In the genomic region with DNA sequence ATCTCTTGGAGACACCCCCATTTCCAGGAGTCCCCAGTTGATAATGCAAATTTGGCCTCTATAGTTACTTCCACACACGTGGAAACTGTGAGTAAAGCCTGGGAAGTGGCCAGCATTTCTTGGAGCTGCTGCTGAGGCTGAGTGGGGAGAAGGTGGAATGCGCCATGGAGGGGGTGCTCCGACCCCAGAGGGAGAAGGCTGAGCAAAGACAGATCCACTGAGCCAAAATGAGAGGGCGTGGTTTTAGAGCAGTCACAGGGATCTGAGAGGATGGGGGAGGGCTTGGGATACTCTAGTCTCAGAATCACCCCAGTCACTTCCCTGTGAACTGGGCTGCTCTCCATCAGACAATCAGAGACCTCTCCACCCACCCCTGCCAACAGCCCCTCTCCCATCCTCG, we compare ENCODE assay signal across 21 cellular contexts. TPM values are rescaled to one million over a fixed set of nuclear protein-coding genes. Genes with fewer than 3 reads are reported as not detected.
DNase-seq lines count a peak whose midpoint lies in the region; ATAC-seq and TF ChIP-seq lines count a peak whose summit lies in the region.
"Had no signal": no experiment of that assay in that cellular context is flagged by ENCODE, and none has a peak within 500 bp of the region (broad histone marks: within the 10 kb centered on the region; RNA-seq: fewer than 3 reads in every experiment).

No MANE protein-coding gene starts in this region.

- peaks cover 36% of the 10 kb centered on the region for H3K4me1 Mint-ChIP-seq in HFFc6 (ENCODE audit: low read depth)
- H3K4me1 Mint-ChIP-seq: activated B cell treated with CpG ODN at 0.5 μM for 24 hours had no signal

- no peak for TF ChIP-seq CTCF in HFFc6 (IDR thresholded peaks at IDR 0.05)
- TF ChIP-seq CTCF in cardiac fibroblast (IDR thresholded peaks at IDR 0.05; ENCODE audit: low read depth, low read length): no peak
- TF ChIP-seq CTCF in smooth muscle cell (IDR thresholded peaks at IDR 0.05; ENCODE audit: borderline replicate concordance, insufficient read depth, poor library complexity, severe bottlenecking): no peak
- TF ChIP-seq CTCF in BE2C (IDR thresholded peaks at IDR 0.05; ENCODE audit: low read depth, low read length): no peak

- no peaks in the 10 kb centered on the region for H3K79me2 ChIP-seq in smooth muscle cell (ENCODE audit: low read depth)
- H3K79me2 ChIP-seq: parathyroid adenoma had no signal

- H3K27me3 ChIP-seq in right cardiac atrium (ENCODE audit: control insufficient read depth, insufficient read depth): no peaks in the 10 kb centered on the region
- H3K27me3 ChIP-seq in smooth muscle cell (ENCODE audit: low read depth): no peaks in the 10 kb centered on the region
- no peaks in the 10 kb centered on the region for H3K27me3 ChIP-seq in BE2C
- H3K27me3 ChIP-seq: ascending aorta, dorsolateral prefrontal cortex, Peyer's patch had no signal

- peak; percentile 55 to 68 for ATAC-seq in right cardiac atrium
- ATAC-seq: activated CD8-positive, alpha-beta T cell treated with anti-CD3 and anti-CD28 coated beads, Interleukin-2, amount 10 ng/mL, durations not matched to agents 7 days and 5 days; left colon had no signal

- peaks cover 3% of the 10 kb centered on the region; the same call in 1 of the 2 replicates for H3K27me3 Mint-ChIP-seq in HFFc6 (ENCODE audit: insufficient read depth)
- H3K27me3 Mint-ChIP-seq: activated B cell treated with CpG ODN at 0.5 μM for 24 hours had no signal

- H3F3A ChIP-seq in smooth muscle cell (ENCODE audit: low read depth): no peaks in the 10 kb centered on the region

- peak overlapping the region; percentile 43; the same call in 1 of the 2 replicates for H3K4me3 Mint-ChIP-seq in HFFc6
- H3K4me3 Mint-ChIP-seq: activated B cell treated with CpG ODN at 0.5 μM for 24 hours; activated CD8-positive, alpha-beta T cell treated with anti-CD3 and anti-CD28 coated beads, Interleukin-2, amount 10 ng/mL, durations not matched to agents 7 days and 5 days had no signal

- peak overlapping the region; percentile 77 for H3K27ac Mint-ChIP-seq in HFFc6
- H3K27ac Mint-ChIP-seq: activated B cell treated with CpG ODN at 0.5 μM for 24 hours; activated CD8-positive, alpha-beta T cell treated with anti-CD3 and anti-CD28 coated beads, Interleukin-2, amount 10 ng/mL, durations not matched to agents 7 days and 5 days; activated T-helper 2 cell treated with anti-CD3 and anti-CD28 coated beads, Interferon-gamma antibody, Interleukin-2, Interleukin-4, amounts not matched to agents 10 μg/mL and 5 μg/mL and 100 μg/mL, durations not matched to agents 14 hours and 24 hours and 36 hours had no signal

- H3K4me1 ChIP-seq in right cardiac atrium (ENCODE audit: control insufficient read depth, insufficient read depth, low read length) (peaks cover 7% of the 10 kb centered on the region), smooth muscle cell (ENCODE audit: low read depth) (peaks cover 19% of the 10 kb centered on the region), BE2C (no peaks in the 10 kb centered on the region; the same call in 1 of the 2 replicates)
- H3K4me1 ChIP-seq: parathyroid adenoma had no signal

- H3K4me3 ChIP-seq in cardiac fibroblast (replicated peaks in 1 of 2; ENCODE audit: low read depth in 2 of 2, low read length in 2 of 2) (no peak overlapping the region), right cardiac atrium (ENCODE audit: low read length) (no peak overlapping the region), smooth muscle cell (no peak overlapping the region), BE2C (ENCODE audit: low read depth, low read length) (no peak overlapping the region)
- H3K4me3 ChIP-seq: ascending aorta, dorsolateral prefrontal cortex, Peyer's patch had no signal

- no peaks in the 10 kb centered on the region for H3K9me3 Mint-ChIP-seq in HFFc6
- H3K9me3 Mint-ChIP-seq: activated B cell treated with CpG ODN at 0.5 μM for 24 hours; activated T-helper 2 cell treated with anti-CD3 and anti-CD28 coated beads, Interferon-gamma antibody, Interleukin-2, Interleukin-4, amounts not matched to agents 10 μg/mL and 5 μg/mL and 100 μg/mL, durations not matched to agents 14 hours and 24 hours and 36 hours had no signal

- peaks cover 5% of the 10 kb centered on the region for H3K36me3 Mint-ChIP-seq in HFFc6 (ENCODE audit: low read depth)

- peak; percentile 12 for DNase-seq in HFFc6
- DNase-seq in cardiac fibroblast (ENCODE audit: low read depth in 2 of 2): peak; percentile 23 to 69
- peak; percentile 62 to 75 (median 72) for DNase-seq in right cardiac atrium
- DNase-seq in smooth muscle cell (lab: John Stamatoyannopoulos, UW; ENCODE audit: unreplicated experiment): no peak
- no peak for DNase-seq in pons (ENCODE audit: low spot score)
- DNase-seq in RKO (ENCODE audit: low spot score): no peak
- no peak for DNase-seq in BE2C
- no peak for DNase-seq in DMS79 treated with DMSO at 0.1 percent for 48 hours (lab: John Stamatoyannopoulos, UW)
- DNase-seq: activated B cell treated with CpG ODN at 0.5 μM for 24 hours; activated CD8-positive, alpha-beta T cell treated with anti-CD3 and anti-CD28 coated beads, Interleukin-2, amount 10 ng/mL, durations not matched to agents 7 days and 5 days; DMS53; dorsolateral prefrontal cortex; left colon; NCI-H1105; NCI-H2171 treated with DMSO at 0.1 percent for 48 hours; Peyer's patch; stimulated activated naive CD4-positive, alpha-beta T cell treated with Interleukin-2 at 50 U/mL for 16 hours had no signal

- H3K4me2 ChIP-seq in smooth muscle cell: peak overlapping the region; percentile 75
- H3K4me2 ChIP-seq: KMS-11 had no signal

- H3K9ac ChIP-seq in smooth muscle cell (ENCODE audit: low read depth): no peak overlapping the region
- H3K9ac ChIP-seq: KMS-11, parathyroid adenoma had no signal

- H4K20me1 ChIP-seq in smooth muscle cell (ENCODE audit: low read depth): no peaks in the 10 kb centered on the region

- H3K9me3 ChIP-seq in right cardiac atrium (ENCODE audit: control insufficient read depth, low read length): no peaks in the 10 kb centered on the region
- H3K9me3 ChIP-seq in smooth muscle cell (replicated peaks; ENCODE audit: low read depth): no peaks in the 10 kb centered on the region
- no peaks in the 10 kb centered on the region for H3K9me3 ChIP-seq in BE2C
- H3K9me3 ChIP-seq: ascending aorta, Peyer's patch had no signal

- intact Hi-C loops in right cardiac atrium (cut with DNase I): no loop called here

- H3K27ac ChIP-seq in right cardiac atrium (ENCODE audit: low read length): no peak overlapping the region
- peak overlapping the region; percentile 27 for H3K27ac ChIP-seq in smooth muscle cell (ENCODE audit: low read depth)
- H3K27ac ChIP-seq: dorsolateral prefrontal cortex, KMS-11, parathyroid adenoma, Peyer's patch had no signal

- H2AFZ ChIP-seq in smooth muscle cell (ENCODE audit: low read depth): no peak overlapping the region
- H2AFZ ChIP-seq: parathyroid adenoma had no signal

- WGBS in right cardiac atrium: 43% methylated on average over 5 of the region's 5 CpGs
- 42% methylated on average over 5 of the region's 5 CpGs for WGBS in smooth muscle cell (ENCODE audit: low lambda C conversion rate)

- no peaks in the 10 kb centered on the region for H3K36me3 ChIP-seq in smooth muscle cell (ENCODE audit: low read depth)
- no peaks in the 10 kb centered on the region for H3K36me3 ChIP-seq in BE2C

RNA-seq across cellular contexts. Expression of gene TRIM62, which starts 38.7 kb away (rescaled TPM):
- 1 to 10 TPM; 6.2 to 7.9 (median 7.1) TPM for total RNA-seq in HFFc6 (2021; fragmentation: NEBNext Ultra II Directional; extraction: Animal tissue kit (Norgen Biotek cat#: 25700))
- total RNA-seq in right cardiac atrium (1 to 10 TPM; 2.2 to 4.4 (median 3.2) TPM), smooth muscle cell (1.3 TPM in 2 replicates)
- polyA plus RNA-seq in right cardiac atrium (1.8 TPM), smooth muscle cell (3.6 and 3.9 TPM in 2 replicates)
- polyA plus RNA-seq in BE2C (2012; ENCODE audit: insufficient read depth, insufficient read length, low read depth): 13.3 TPM

Comparison
In these comparisons a context has a peak if more than half of its experiments do, and no peak if none do; other contexts are left out.
1. DNase-seq: peak in HFFc6 (single experiment), cardiac fibroblast (2 of 2) and right cardiac atrium (3 of 3); none in smooth muscle cell (single experiment), pons (single experiment), RKO (single experiment), BE2C (single experiment) and DMS79 treated with DMSO at 0.1 percent for 48 hours (single experiment).